ENCODE assay signal across 14 cellular contexts in genomic region chr5:138529812-138530211, GRCh38.
"Had no signal": no experiment of that assay in that cellular context is flagged by ENCODE, and none has a peak within 500 bp of the region (broad histone marks: within the 10 kb centered on the region; RNA-seq: fewer than 3 reads in every experiment).

No MANE protein-coding gene starts in this region.

- H3K4me3 Mint-ChIP-seq: activated CD4-positive, alpha-beta memory T cell treated with anti-CD3 and anti-CD28 coated beads for 36 hours; activated naive CD8-positive, alpha-beta T cell treated with anti-CD3 and anti-CD28 coated beads, Interleukin-2, amount 50 U/mL, for 24 hours had no signal

- DNase-seq: activated CD4-positive, alpha-beta memory T cell treated with anti-CD3 and anti-CD28 coated beads for 36 hours; activated CD4-positive, alpha-beta T cell treated with anti-CD3 and anti-CD28 coated beads for 1 hour; activated naive CD8-positive, alpha-beta T cell treated with anti-CD3 and anti-CD28 coated beads, Interleukin-2, amount 50 U/mL, for 24 hours; activated T-cell treated with anti-CD3 and anti-CD28 coated beads, Interleukin-2, amount 50 U/mL, for 48 hours; gastrocnemius medialis; heart right ventricle; left ventricle myocardium inferior; mesendoderm; ovary; stimulated activated CD4-positive, alpha-beta T cell treated with anti-CD3 and anti-CD28 coated beads, Interleukin-4, amount 100 ng/mL, for 4 hours; stomach; thyroid gland; uterus had no signal

- ATAC-seq: activated naive CD8-positive, alpha-beta T cell treated with anti-CD3 and anti-CD28 coated beads, Interleukin-2, amount 50 U/mL, for 24 hours; gastrocnemius medialis had no signal

- H3K9me3 ChIP-seq: ascending aorta, gastrocnemius medialis, heart right ventricle, left ventricle myocardium inferior, ovary, stomach, thyroid gland, uterus had no signal

- H3K9me3 Mint-ChIP-seq: activated CD4-positive, alpha-beta memory T cell treated with anti-CD3 and anti-CD28 coated beads for 36 hours; activated naive CD8-positive, alpha-beta T cell treated with anti-CD3 and anti-CD28 coated beads, Interleukin-2, amount 50 U/mL, for 24 hours had no signal

- H3K27ac ChIP-seq: ascending aorta, gastrocnemius medialis, heart right ventricle, left ventricle myocardium inferior, ovary, thyroid gland, uterus had no signal

- H3K4me3 ChIP-seq: ascending aorta, gastrocnemius medialis, heart right ventricle, left ventricle myocardium inferior, ovary, stomach, thyroid gland, uterus had no signal

- H3K27me3 Mint-ChIP-seq: activated CD4-positive, alpha-beta memory T cell treated with anti-CD3 and anti-CD28 coated beads for 36 hours; activated naive CD8-positive, alpha-beta T cell treated with anti-CD3 and anti-CD28 coated beads, Interleukin-2, amount 50 U/mL, for 24 hours had no signal

- H3K36me3 ChIP-seq: ascending aorta, gastrocnemius medialis, ovary, thyroid gland, uterus had no signal

- H3K4me1 ChIP-seq: ascending aorta had no signal

- H3K27ac Mint-ChIP-seq: activated CD4-positive, alpha-beta memory T cell treated with anti-CD3 and anti-CD28 coated beads for 36 hours; activated naive CD8-positive, alpha-beta T cell treated with anti-CD3 and anti-CD28 coated beads, Interleukin-2, amount 50 U/mL, for 24 hours had no signal

- H3K27me3 ChIP-seq: ascending aorta, gastrocnemius medialis, heart right ventricle, ovary, stomach, thyroid gland, uterus had no signal
